Comparison of ENCODE assay signal across 8 cellular contexts in the genomic region with DNA sequence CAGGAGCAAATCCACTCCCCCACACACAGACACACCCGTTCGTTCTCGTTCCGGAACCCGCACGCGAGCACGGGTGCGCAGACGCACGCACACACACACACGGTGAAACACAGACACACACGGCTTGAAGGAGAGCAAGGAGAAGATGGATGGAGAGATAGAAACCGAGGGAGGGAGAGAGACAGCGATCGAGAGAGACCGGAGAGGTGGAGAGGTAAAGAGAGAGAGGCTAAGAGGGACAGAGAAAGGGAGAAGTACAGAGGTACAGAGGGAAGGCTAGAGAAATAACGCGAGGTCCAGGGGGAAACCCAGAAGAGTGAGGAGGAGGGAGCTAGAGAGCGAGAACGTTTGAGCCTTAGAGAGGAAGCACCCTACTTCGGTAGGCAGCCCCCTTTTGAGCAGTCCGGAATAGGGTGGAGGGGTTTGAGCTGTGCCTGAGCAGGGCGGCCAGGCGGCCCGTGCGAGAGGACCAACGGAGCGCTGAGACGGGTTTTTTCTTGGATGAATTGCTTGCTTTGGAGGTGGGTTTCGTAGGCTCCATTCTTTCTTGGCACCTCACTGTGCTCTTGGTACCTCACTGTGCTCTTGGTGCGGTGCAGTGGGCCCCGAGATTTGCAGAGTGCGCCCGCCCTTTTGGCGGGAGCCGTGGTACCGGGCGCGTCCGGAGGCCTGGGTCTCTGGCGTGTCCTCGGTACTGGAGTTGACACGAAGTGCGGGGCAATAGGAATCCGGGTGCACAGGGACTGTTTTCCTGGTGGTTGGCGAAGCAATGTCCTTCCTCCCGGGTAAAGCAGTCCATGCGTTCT.
DNase-seq lines count a peak whose midpoint lies in the region; ATAC-seq, FAIRE-seq and TF ChIP-seq lines count a peak whose summit lies in the region.

No MANE protein-coding gene starts in this region.

- intact Hi-C loops in left colon (cut with DNase I, micrococcal nuclease): no loop called here

- peak; percentile 10 for TF ChIP-seq CTCF in bronchial epithelial cell (IDR thresholded peaks at IDR 0.05; ENCODE audit: insufficient read depth, low read length, severe bottlenecking)

- H3K4me1 Mint-ChIP-seq in stimulated activated memory B cell treated with anti-CD40 and anti-IgM and Interleukin-4, amounts not matched to agents 10 μg/mL and 1 μg/mL and 100 μg/mL, for 72 hours: peaks cover 31% of the 10 kb centered on the region

- DNase-seq in NCI-H1105 treated with DMSO at 0.1 percent for 48 hours (lab: John Stamatoyannopoulos, UW): peak; percentile 15
- DNase-seq in NCI-H1105 (lab: John Stamatoyannopoulos, UW): no peak
- peak; percentile 59 for DNase-seq in Jurkat, Clone E6-1 (ENCODE audit: low read depth, low spot score)
- peak; percentile 57 for DNase-seq in bronchial epithelial cell (ENCODE audit: low read depth)
- DNase-seq in left colon: peak in 1 of 2 donors; percentile 35

- no peaks in the 10 kb centered on the region for H3K27me3 ChIP-seq in bronchial epithelial cell (ENCODE audit: control insufficient read depth, insufficient read depth, low read length)

- H3K36me3 Mint-ChIP-seq in stimulated activated memory B cell treated with anti-CD40 and anti-IgM and Interleukin-4, amounts not matched to agents 10 μg/mL and 1 μg/mL and 100 μg/mL, for 72 hours: no peaks in the 10 kb centered on the region

- no peak for FAIRE-seq in bronchial epithelial cell (lab: Jason Lieb, UNC)

- H3K9me3 Mint-ChIP-seq in stimulated activated memory B cell treated with anti-CD40 and anti-IgM and Interleukin-4, amounts not matched to agents 10 μg/mL and 1 μg/mL and 100 μg/mL, for 72 hours: no peaks in the 10 kb centered on the region

- H3K4me3 ChIP-seq in Jurkat, Clone E6-1 (ENCODE audit: low read length): peak overlapping the region; percentile 81
- H3K4me3 ChIP-seq in bronchial epithelial cell (ENCODE audit: low read depth, low read length): peak overlapping the region; percentile 52

- peak overlapping the region; percentile 79 for H3K4me3 Mint-ChIP-seq in stimulated activated memory B cell treated with anti-CD40 and anti-IgM and Interleukin-4, amounts not matched to agents 10 μg/mL and 1 μg/mL and 100 μg/mL, for 72 hours

- H3K27ac Mint-ChIP-seq in stimulated activated memory B cell treated with anti-CD40 and anti-IgM and Interleukin-4, amounts not matched to agents 10 μg/mL and 1 μg/mL and 100 μg/mL, for 72 hours: peak overlapping the region; percentile 54

- H3K27me3 Mint-ChIP-seq in stimulated activated memory B cell treated with anti-CD40 and anti-IgM and Interleukin-4, amounts not matched to agents 10 μg/mL and 1 μg/mL and 100 μg/mL, for 72 hours: peaks cover 58% of the 10 kb centered on the region

- ATAC-seq in SK-N-SH treated with all-trans-retinoic acid at 6 μM for 48 hours (peak; percentile 78), left colon (peak; percentile 52), GM19463 (IDR thresholded peaks at IDR 0.05; ENCODE audit: unreplicated experiment) (no peak)
- ATAC-seq in stimulated activated memory B cell treated with anti-CD40 and anti-IgM and Interleukin-4, amounts not matched to agents 10 μg/mL and 1 μg/mL and 100 μg/mL, for 72 hours: peak; percentile 72

- no peaks in the 10 kb centered on the region for H3K36me3 ChIP-seq in bronchial epithelial cell (ENCODE audit: control insufficient read depth, insufficient read depth, low read length)

TF ChIP-seq in SK-N-SH treated with all-trans-retinoic acid at 6 μM for 48 hours, 23 proteins besides CTCF, POLR2A, EP300 and RAD21:
- no peak for TF ChIP-seq ZNF70 (CRISPR knock-in tag; IDR thresholded peaks at IDR 0.05)
